In the genomic region with DNA sequence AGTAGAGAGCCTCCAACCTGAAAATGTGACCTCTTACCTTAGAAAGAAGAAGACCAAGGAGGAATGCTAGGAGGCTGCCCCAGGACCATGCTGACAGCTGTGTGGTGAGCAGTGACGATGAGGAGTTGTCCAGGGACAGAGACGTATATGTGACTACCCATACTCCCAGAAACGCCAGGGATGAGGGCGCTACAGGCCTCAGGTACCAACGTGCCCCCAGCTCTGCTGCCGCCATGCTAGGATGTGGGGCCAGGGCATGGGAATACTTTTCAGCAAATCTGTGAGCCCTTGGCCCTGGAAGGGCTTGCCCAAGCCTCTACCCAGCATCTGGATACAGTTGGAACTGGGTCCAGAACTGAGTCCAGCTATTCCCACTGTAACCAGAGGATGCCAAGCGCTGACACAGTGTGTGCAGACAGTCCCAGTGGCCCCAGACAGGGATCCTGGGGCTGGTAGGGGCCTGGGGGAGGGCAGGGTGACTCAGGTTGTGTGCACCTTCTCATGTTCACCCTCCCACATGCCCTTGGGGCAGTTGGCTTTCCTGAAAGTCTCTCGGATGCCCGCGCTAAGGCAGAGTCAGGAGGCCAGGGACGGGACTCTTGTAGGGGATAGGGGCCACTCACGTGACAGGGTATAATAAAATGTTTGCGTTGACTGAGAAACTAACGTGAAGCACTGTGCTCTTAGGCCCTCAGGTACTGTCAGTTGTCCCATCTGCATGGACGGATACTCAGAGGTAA, we compare ENCODE assay signal across 32 cellular contexts. TPM values are rescaled to one million over a fixed set of nuclear protein-coding genes. Genes with fewer than 3 reads are reported as not detected.
DNase-seq lines count a peak whose midpoint lies in the region; ATAC-seq, FAIRE-seq and TF ChIP-seq lines count a peak whose summit lies in the region.
"Had no signal": no experiment of that assay in that cellular context is flagged by ENCODE, and none has a peak within 500 bp of the region (broad histone marks: within the 10 kb centered on the region; RNA-seq: fewer than 3 reads in every experiment).

No MANE protein-coding gene starts in this region.

- no peak overlapping the region for H2BK15ac ChIP-seq in H1 (ENCODE audit: low read length)

- H3K23ac ChIP-seq in H1 (ENCODE audit: insufficient read length) = no peak overlapping the region
- H3K23ac ChIP-seq in trophoblast cell (ENCODE audit: low read length) = no peak overlapping the region

- no peak for TF ChIP-seq RAD21 in H1 (IDR thresholded peaks at IDR 0.05 in 1 of 2, conservative IDR thresholded peaks at IDR 0.05 in 1 of 2; ENCODE audit: low read depth in 2 of 2, low read length in 2 of 2)

- peaks cover 4% of the 10 kb centered on the region for H3K4me1 Mint-ChIP-seq in T-helper 1 cell treated with Interleukin-12 subunit alpha and Interleukin-12 subunit beta and Interleukin-4 antibody, amounts not matched to agents 30 μg/mL and 1 μg/mL, for 36 hours (ENCODE audit: low read depth)
- peaks cover 18 to 25% (median 19%) of the 10 kb centered on the region in 3 donors for H3K4me1 Mint-ChIP-seq in IgD-negative memory B cell
- H3K4me1 Mint-ChIP-seq in naive thymus-derived CD8-positive, alpha-beta T cell = peaks cover under 1 to 21% (median 11%) of the 10 kb centered on the region in 4 donors
- H3K4me1 Mint-ChIP-seq: H9, neural progenitor cell, WTC11 had no signal

- H3K9me3 Mint-ChIP-seq in T-helper 1 cell treated with Interleukin-12 subunit alpha and Interleukin-12 subunit beta and Interleukin-4 antibody, amounts not matched to agents 30 μg/mL and 1 μg/mL, for 36 hours = no peaks in the 10 kb centered on the region
- no peaks in the 10 kb centered on the region for H3K9me3 Mint-ChIP-seq in IgD-negative memory B cell
- no peaks in the 10 kb centered on the region for H3K9me3 Mint-ChIP-seq in naive thymus-derived CD8-positive, alpha-beta T cell
- H3K9me3 Mint-ChIP-seq: dendritic cell treated with granulocyte-macrophage colony-stimulating factor and Interleukin-4, amounts not matched to agents 40 ng/mL and 50 ng/mL, for 4 days; H9; neural progenitor cell; WTC11 had no signal

- H3K27me3 Mint-ChIP-seq in T-helper 1 cell treated with Interleukin-12 subunit alpha and Interleukin-12 subunit beta and Interleukin-4 antibody, amounts not matched to agents 30 μg/mL and 1 μg/mL, for 36 hours (ENCODE audit: low read depth) = no peaks in the 10 kb centered on the region
- peaks cover 3% of the 10 kb centered on the region for H3K27me3 Mint-ChIP-seq in IgD-negative memory B cell
- no peaks in the 10 kb centered on the region for H3K27me3 Mint-ChIP-seq in naive thymus-derived CD8-positive, alpha-beta T cell
- H3K27me3 Mint-ChIP-seq: dendritic cell treated with granulocyte-macrophage colony-stimulating factor and Interleukin-4, amounts not matched to agents 40 ng/mL and 50 ng/mL, for 4 days had no signal

- intact Hi-C loops in left ventricle myocardium inferior (cut with micrococcal nuclease) = no loop called here

- H3K56ac ChIP-seq in H1 (replicated peaks; ENCODE audit: insufficient read length, low read depth, low read length) = no peak overlapping the region

- H3K4me2 ChIP-seq in H1 (ENCODE audit: insufficient read depth in 1 of 2, low read depth in 2 of 2, low read length in 2 of 2) (no peak overlapping the region), trophoblast cell (ENCODE audit: low read length) (no peak overlapping the region)
- H3K4me2 ChIP-seq: neural progenitor cell had no signal

- 0 out of 3 replicates have a peak, but pooled peaks of 1 of the 2 experiments have one; percentile 10 for TF ChIP-seq POLR2A in H1 (IDR thresholded peaks at IDR 0.05; ENCODE audit: control extremely low read depth in 1 of 2, low read depth in 2 of 2, low read length in 2 of 2)

- no peak overlapping the region for H2AFZ ChIP-seq in H1 (ENCODE audit: low read length)
- no peak overlapping the region for H2AFZ ChIP-seq in trophoblast cell (ENCODE audit: insufficient read depth, low read length, poor library complexity)
- H2AFZ ChIP-seq: neural progenitor cell had no signal

- H4K91ac ChIP-seq in H1 (replicated peaks; ENCODE audit: insufficient read length, low read length) (no peak overlapping the region), trophoblast cell (ENCODE audit: low read depth, low read length) (no peak overlapping the region)

- no peak overlapping the region for H2BK20ac ChIP-seq in H1 (ENCODE audit: low read length)

- H4K8ac ChIP-seq in H1 (ENCODE audit: extremely low read depth, insufficient read depth, low read length) = peak overlapping the region; percentile 69
- H4K8ac ChIP-seq in trophoblast cell (ENCODE audit: low read depth, low read length) = no peak overlapping the region

- no peak overlapping the region for H3K4me3 ChIP-seq in H1 (ENCODE audit: extremely low read depth in 1 of 4, insufficient read depth in 2 of 4, low read depth in 3 of 4, low read length in 4 of 4)
- no peak overlapping the region for H3K4me3 ChIP-seq in trophoblast cell (ENCODE audit: low read depth, low read length)
- no peak overlapping the region for H3K4me3 ChIP-seq in left ventricle myocardium inferior
- H3K4me3 ChIP-seq: gastroesophageal sphincter, neural progenitor cell, prostate gland, sigmoid colon, SK-N-MC, transverse colon had no signal

- H3K4ac ChIP-seq in H1 (replicated peaks; ENCODE audit: insufficient read length, low read depth, low read length) (no peak overlapping the region), trophoblast cell (ENCODE audit: low read depth, low read length) (no peak overlapping the region)

- no peak overlapping the region for H4K5ac ChIP-seq in H1 (ENCODE audit: insufficient read length, low read depth, low read length)

- H3K79me2 ChIP-seq in H1 (ENCODE audit: control insufficient read depth in 1 of 2, insufficient read depth in 2 of 2, low read length in 2 of 2) (peaks cover 0 to 4% of the 10 kb centered on the region in 2 experiments; a peak in 1 of 4 replicates), trophoblast cell (ENCODE audit: control insufficient read depth, insufficient read depth, low read length, poor library complexity) (no peaks in the 10 kb centered on the region)

- no peak for TF ChIP-seq EP300 in H1 (IDR thresholded peaks at IDR 0.05; ENCODE audit: borderline replicate concordance in 1 of 2, low read depth in 2 of 2, low read length in 2 of 2)

- peaks cover 27% of the 10 kb centered on the region for H3K36me3 Mint-ChIP-seq in T-helper 1 cell treated with Interleukin-12 subunit alpha and Interleukin-12 subunit beta and Interleukin-4 antibody, amounts not matched to agents 30 μg/mL and 1 μg/mL, for 36 hours (ENCODE audit: low read depth)
- H3K36me3 Mint-ChIP-seq in IgD-negative memory B cell = peaks cover 3% of the 10 kb centered on the region
- peaks cover 0 to 69% (median 5%) of the 10 kb centered on the region in 3 donors for H3K36me3 Mint-ChIP-seq in naive thymus-derived CD8-positive, alpha-beta T cell

- no peak overlapping the region for H3K4me3 Mint-ChIP-seq in T-helper 1 cell treated with Interleukin-12 subunit alpha and Interleukin-12 subunit beta and Interleukin-4 antibody, amounts not matched to agents 30 μg/mL and 1 μg/mL, for 36 hours
- H3K4me3 Mint-ChIP-seq in IgD-negative memory B cell = peak overlapping the region in 3 of 4 donors; percentile 62 to 80 (median 79)
- H3K4me3 Mint-ChIP-seq in naive thymus-derived CD8-positive, alpha-beta T cell = no peak overlapping the region
- H3K4me3 Mint-ChIP-seq: dendritic cell treated with granulocyte-macrophage colony-stimulating factor and Interleukin-4, amounts not matched to agents 40 ng/mL and 50 ng/mL, for 4 days; H9; neural progenitor cell; WTC11 had no signal

- H3K9me3 ChIP-seq in H1 (ENCODE audit: insufficient read depth in 2 of 2, low read depth in 1 of 2, low read length in 1 of 2) = no peaks in the 10 kb centered on the region
- no peaks in the 10 kb centered on the region for H3K9me3 ChIP-seq in trophoblast cell (ENCODE audit: insufficient read depth, low read depth, low read length)
- H3K9me3 ChIP-seq in left ventricle myocardium inferior (replicated peaks) = no peaks in the 10 kb centered on the region
- H3K9me3 ChIP-seq: gastroesophageal sphincter, prostate gland, sigmoid colon, transverse colon had no signal

- H3K27ac ChIP-seq in H1 (ENCODE audit: low read depth, low read length) (no peak overlapping the region), trophoblast cell (ENCODE audit: low read depth, low read length) (no peak overlapping the region), left ventricle myocardium inferior (replicated peaks) (no peak overlapping the region)
- H3K27ac ChIP-seq: 22Rv1, gastroesophageal sphincter, HL-60, neural progenitor cell, prostate gland, sigmoid colon, SK-N-MC, transverse colon had no signal

- peak overlapping the region; percentile 61 for H3K27ac Mint-ChIP-seq in T-helper 1 cell treated with Interleukin-12 subunit alpha and Interleukin-12 subunit beta and Interleukin-4 antibody, amounts not matched to agents 30 μg/mL and 1 μg/mL, for 36 hours
- H3K27ac Mint-ChIP-seq in IgD-negative memory B cell = peak overlapping the region; percentile 85 to 98 (median 98)
- H3K27ac Mint-ChIP-seq in naive thymus-derived CD8-positive, alpha-beta T cell = peak overlapping the region in 4 of 10 donors; percentile 67 to 94 (median 88)
- H3K27ac Mint-ChIP-seq: dendritic cell treated with granulocyte-macrophage colony-stimulating factor and Interleukin-4, amounts not matched to agents 40 ng/mL and 50 ng/mL, for 4 days; neural progenitor cell; WTC11 had no signal

- H3K4me1 ChIP-seq in H1 (replicated peaks in 1 of 4; ENCODE audit: control insufficient read depth in 3 of 4, insufficient read depth in 4 of 4, low read length in 3 of 4) = no peaks in the 10 kb centered on the region
- no peaks in the 10 kb centered on the region for H3K4me1 ChIP-seq in trophoblast cell (ENCODE audit: control insufficient read depth in 1 of 2, insufficient read depth in 2 of 2, low read length in 2 of 2)
- H3K4me1 ChIP-seq in left ventricle myocardium inferior = peaks cover 31% of the 10 kb centered on the region
- H3K4me1 ChIP-seq: neural progenitor cell, prostate gland, transverse colon had no signal

- TF ChIP-seq CTCF in H1 (IDR thresholded peaks at IDR 0.05; ENCODE audit: control extremely low read depth in 1 of 3, insufficient read depth in 1 of 3, low read depth in 1 of 3, low read length in 3 of 3) (no peak), left ventricle myocardium inferior (IDR thresholded peaks at IDR 0.05; ENCODE audit: borderline replicate concordance) (no peak)

- no peak overlapping the region for H2BK12ac ChIP-seq in H1 (ENCODE audit: low read depth, low read length)
- H2BK12ac ChIP-seq in trophoblast cell (ENCODE audit: low read length) = no peak overlapping the region

- CTCF ChIA-PET in H1 (lab: Charles Lee; ENCODE audit: partially characterized antibody) = interaction anchor here (0.9 to 1.1 kb wide), 3 partner anchors 14 to 25 kb away, joined by 3 read pairs; no protein-coding TSS in a partner anchor

- no peaks in the 10 kb centered on the region for H3K23me2 ChIP-seq in H1 (ENCODE audit: low read depth, low read length)

- ATAC-seq in naive thymus-derived CD8-positive, alpha-beta T cell = no peak
- ATAC-seq in GM19351 (IDR thresholded peaks at IDR 0.05; ENCODE audit: unreplicated experiment) = no peak
- ATAC-seq: gastroesophageal sphincter, HepG2, WTC11 had no signal

- DNase-seq in T-helper 1 cell = no peak
- no peak for DNase-seq in H1 (ENCODE audit: low read depth in 1 of 2, low spot score in 2 of 2)
- DNase-seq in trophoblast cell = peak; percentile 80 to 88
- no peak for DNase-seq in naive thymus-derived CD8-positive, alpha-beta T cell
- DNase-seq in left ventricle myocardium inferior = no peak
- DNase-seq: activated CD4-positive, alpha-beta T cell treated with anti-CD3 and anti-CD28 coated beads, Interleukin-2, amount 50 U/mL, for 4 hours; activated naive CD4-positive, alpha-beta T cell treated with anti-CD3 and anti-CD28 coated beads, Interleukin-2, amount 50 U/mL, for 16 hours; AML-193; aorta; COR-L47; GF-D8; H9; islet precursor cell; NCI-H1105; NCI-H1930; NCI-H748 treated with DMSO at 0.1 percent for 48 hours; sigmoid colon; stimulated activated CD4-positive, alpha-beta T cell treated with anti-CD3 and anti-CD28 coated beads, Interleukin-15, amount 100 ng/mL, for 24 hours; transverse colon had no signal

- H3K18ac ChIP-seq in H1 (ENCODE audit: extremely low read depth, low read length) = no peak overlapping the region
- no peak overlapping the region for H3K18ac ChIP-seq in trophoblast cell (ENCODE audit: low read length)

- POLR2A ChIA-PET in H1 (lab: Charles Lee; ENCODE audit: partially characterized antibody) = interaction anchor here (0.8 to 1.7 kb wide), 3 partner anchors 9 to 13 kb away, joined by 3 to 6 read pairs (median 3); no protein-coding TSS in a partner anchor
- POLR2A ChIA-PET in naive thymus-derived CD8-positive, alpha-beta T cell (lab: Charles Lee) = no interaction called here

- H3K9ac ChIP-seq in H1 (replicated peaks in 1 of 4; ENCODE audit: extremely low read depth in 1 of 4, low read depth in 3 of 4, low read length in 3 of 4) (no peak overlapping the region), trophoblast cell (ENCODE audit: low read length) (no peak overlapping the region)
- H3K9ac ChIP-seq: neural progenitor cell had no signal

- peaks cover 10 to 13% of the 10 kb centered on the region in 2 experiments for H4K20me1 ChIP-seq in H1 (replicated peaks in 1 of 2; ENCODE audit: control insufficient read depth in 1 of 2, insufficient read depth in 2 of 2, low read length in 2 of 2)

- no peak overlapping the region; the same call in 1 of the 2 replicates for H2BK5ac ChIP-seq in H1 (ENCODE audit: low read depth, low read length)
- no peak overlapping the region for H2BK5ac ChIP-seq in trophoblast cell (ENCODE audit: low read depth, low read length, poor library complexity)

- H2AK5ac ChIP-seq in H1 (ENCODE audit: low read depth, low read length) (no peak overlapping the region), trophoblast cell (ENCODE audit: low read length) (no peak overlapping the region)

- H3K14ac ChIP-seq in H1 (ENCODE audit: insufficient read length) (no peak overlapping the region), trophoblast cell (ENCODE audit: low read length) (no peak overlapping the region)

- FAIRE-seq in H1 (lab: Jason Lieb, UNC) = no peak
- FAIRE-seq: endometrium, HepG2 had no signal

- H2BK120ac ChIP-seq in H1 (replicated peaks; ENCODE audit: low read depth, low read length) (no peak overlapping the region), trophoblast cell (ENCODE audit: insufficient read depth, low read length, poor library complexity) (no peak overlapping the region)

- peaks cover 26 to 71% (median 50%) of the 10 kb centered on the region in 4 experiments for H3K36me3 ChIP-seq in H1 (ENCODE audit: control insufficient read depth in 2 of 4, insufficient read depth in 4 of 4, low read length in 3 of 4)
- H3K36me3 ChIP-seq in trophoblast cell (ENCODE audit: control insufficient read depth in 1 of 2, insufficient read depth in 2 of 2, low read length in 2 of 2) = peaks cover 67 to 70% of the 10 kb centered on the region in 2 experiments
- H3K36me3 ChIP-seq in left ventricle myocardium inferior = peaks cover 63% of the 10 kb centered on the region
- H3K36me3 ChIP-seq: neural progenitor cell had no signal

- WGBS in H1 (ENCODE audit: extremely low coverage in 1 of 2, insufficient coverage in 1 of 2, insufficient read length in 1 of 2, insufficient replicate concordance in 2 of 2, low coverage in 1 of 2, low lambda C conversion rate in 2 of 2, missing lambda C conversion rate in 1 of 2), 2 experiments = 87% methylated on average over 15 of the region's 15 CpGs; no CpG with 5 or more reads in 1 of the 2 experiments
- WGBS in trophoblast cell (ENCODE audit: extremely low coverage, insufficient coverage, insufficient read length) = no CpG with 5 or more reads among the region's 15 CpGs

- H3K27me3 ChIP-seq in H1 (replicated peaks in 1 of 4; ENCODE audit: control insufficient read depth in 3 of 4, extremely low read depth in 1 of 4, insufficient read depth in 3 of 4, low read length in 3 of 4) (no peaks in the 10 kb centered on the region), trophoblast cell (ENCODE audit: insufficient read depth, low read length) (no peaks in the 10 kb centered on the region), left ventricle myocardium inferior (ENCODE audit: low read depth) (no peaks in the 10 kb centered on the region)
- H3K27me3 ChIP-seq: gastroesophageal sphincter, neural progenitor cell, sigmoid colon, transverse colon had no signal

- H4K12ac ChIP-seq in trophoblast cell (ENCODE audit: low read depth, low read length) = no peak overlapping the region

- peaks cover 13% of the 10 kb centered on the region; the same call in 1 of the 2 replicates for H3K79me1 ChIP-seq in H1 (ENCODE audit: low read depth, low read length)
- no peaks in the 10 kb centered on the region for H3K79me1 ChIP-seq in trophoblast cell (ENCODE audit: low read length)

RNA-seq across cellular contexts. Expression of a gene that starts 23.9 kb away (rescaled TPM):
- polyA plus RNA-seq in IgD-negative memory B cell = 6.3 TPM
- 26.2 and 27.2 TPM in 2 replicates for total RNA-seq in H1 (2021; fragmentation: NEBNext Ultra II Directional; extraction: Animal tissue kit (Norgen Biotek cat#: 25700))
- 8.7 and 12.5 TPM in 2 replicates for polyA plus RNA-seq in H1 (2011; rRNA removed)
- polyA plus RNA-seq in H1 (2011; cell fraction: cytosol; rRNA removed) = 7.3 TPM
- polyA plus RNA-seq in H1 (2011; cell fraction: nucleus; rRNA removed) = 20.6 TPM
- 16.4 to 18.6 TPM (median 17.4 TPM) in 4 replicates for polyA plus RNA-seq in H1 (2012, experiment 1 of 2)
- 6.2 TPM for polyA plus RNA-seq in H1 (2012, experiment 2 of 2)
- 11.8 TPM for polyA plus RNA-seq in H1 (2013, experiment 1 of 2)
- polyA plus RNA-seq in H1 (2013, experiment 2 of 2) = 11.5 TPM
- polyA minus RNA-seq in H1 (2011; rRNA and poly(A)+ RNA removed) = 17.7 and 19.2 TPM in 2 replicates
- polyA minus RNA-seq in H1 (2011; cell fraction: cytosol; rRNA and poly(A)+ RNA removed) = 21.1 TPM
- polyA minus RNA-seq in H1 (2011; cell fraction: nucleus; rRNA and poly(A)+ RNA removed) = 28.0 TPM
- polyA plus RNA-seq in trophoblast cell (2013) = 12.4 and 13.0 TPM in 2 replicates
- 10 to 100 TPM; 47.4 to 48.6 TPM for total RNA-seq in naive thymus-derived CD8-positive, alpha-beta T cell
- polyA plus RNA-seq in naive thymus-derived CD8-positive, alpha-beta T cell = 1 to 10 TPM; 1.5 to 4.3 (median 1.7) TPM
- total RNA-seq in left ventricle myocardium inferior = 16.0 TPM

RNA-seq across cellular contexts. Expression of a gene that starts 43.7 kb away (rescaled TPM):
- 94.0 TPM for polyA plus RNA-seq in IgD-negative memory B cell
- total RNA-seq in H1 (2021; fragmentation: NEBNext Ultra II Directional; extraction: Animal tissue kit (Norgen Biotek cat#: 25700)) = 75.0 and 78.9 TPM in 2 replicates
- polyA plus RNA-seq in H1 (2011; rRNA removed) = 68.2 and 70.5 TPM in 2 replicates
- 87.3 TPM for polyA plus RNA-seq in H1 (2011; cell fraction: cytosol; rRNA removed)
- 69.7 TPM for polyA plus RNA-seq in H1 (2011; cell fraction: nucleus; rRNA removed)
- polyA plus RNA-seq in H1 (2012, experiment 1 of 2) = 60.0 to 63.7 TPM (median 62.1 TPM) in 4 replicates
- 36.0 TPM for polyA plus RNA-seq in H1 (2012, experiment 2 of 2)
- polyA plus RNA-seq in H1 (2013, experiment 1 of 2) = 49.9 TPM
- 51.6 TPM for polyA plus RNA-seq in H1 (2013, experiment 2 of 2)
- polyA minus RNA-seq in H1 (2011; rRNA and poly(A)+ RNA removed) = 98.4 and 122 TPM in 2 replicates
- polyA minus RNA-seq in H1 (2011; cell fraction: cytosol; rRNA and poly(A)+ RNA removed) = 68.6 TPM
- polyA minus RNA-seq in H1 (2011; cell fraction: nucleus; rRNA and poly(A)+ RNA removed) = 76.8 TPM
- 42.2 and 43.1 TPM in 2 replicates for polyA plus RNA-seq in trophoblast cell (2013)
- total RNA-seq in naive thymus-derived CD8-positive, alpha-beta T cell = 100 to 1,000 TPM in 1 of 2 experiments, 10 to 100 TPM in 1; 94.2 to 100 TPM
- 10 to 100 TPM; 59.8 to 88.3 (median 73.3) TPM for polyA plus RNA-seq in naive thymus-derived CD8-positive, alpha-beta T cell
- total RNA-seq in left ventricle myocardium inferior = 26.0 TPM

Comparison
In these comparisons a context has a peak if more than half of its experiments do, and no peak if none do; other contexts are left out.
1. H3K4me3 Mint-ChIP-seq: peak in IgD-negative memory B cell (3 of 4); none in T-helper 1 cell treated with Interleukin-12 subunit alpha and Interleukin-12 subunit beta and Interleukin-4 antibody, amounts not matched to agents 30 μg/mL and 1 μg/mL, for 36 hours (single experiment) and naive thymus-derived CD8-positive, alpha-beta T cell (0 of 10).
2. DNase-seq: peak in trophoblast cell (2 of 2); none in T-helper 1 cell (0 of 5), H1 (0 of 2), naive thymus-derived CD8-positive, alpha-beta T cell (0 of 10) and left ventricle myocardium inferior (single experiment).